In the genomic region with DNA sequence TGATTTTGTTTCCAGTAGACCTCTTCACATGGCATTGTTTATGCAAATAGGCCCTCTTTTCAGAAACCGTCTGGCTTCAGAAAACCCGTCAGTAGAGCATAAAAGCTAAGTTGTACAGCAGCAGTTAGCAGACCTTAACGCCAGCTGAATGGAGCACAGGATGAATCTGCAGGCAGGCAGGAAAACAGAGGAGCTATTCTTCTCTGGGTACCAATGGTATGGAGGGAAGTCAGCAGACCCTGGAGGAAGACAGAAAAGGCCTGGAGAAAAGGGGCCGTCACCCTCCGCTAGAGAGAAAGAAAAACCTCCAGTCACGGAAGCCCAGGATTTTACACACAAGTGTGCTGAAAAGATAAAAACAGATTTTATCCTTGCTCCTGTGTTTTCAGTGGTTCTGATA, we compare ENCODE assay signal across 14 cellular contexts.
DNase-seq lines count a peak whose midpoint lies in the region; TF ChIP-seq lines count a peak whose summit lies in the region.
"Had no signal": no experiment of that assay in that cellular context is flagged by ENCODE, and none has a peak within 500 bp of the region (broad histone marks: within the 10 kb centered on the region; RNA-seq: fewer than 3 reads in every experiment).

No MANE protein-coding gene starts in this region.

- no peak for TF ChIP-seq POLR2A in testis (IDR thresholded peaks at IDR 0.05)

- H3K4me3 Mint-ChIP-seq in chondrocyte (ENCODE audit: unreplicated experiment) = peak overlapping the region; percentile 59
- H3K4me3 Mint-ChIP-seq: activated naive CD8-positive, alpha-beta T cell; IgD-negative memory B cell had no signal

- H3K9me3 ChIP-seq in smooth muscle cell (replicated peaks; ENCODE audit: low read depth) (no peaks in the 10 kb centered on the region), testis (no peaks in the 10 kb centered on the region)
- H3K9me3 ChIP-seq: uterus had no signal

- WGBS in smooth muscle cell (ENCODE audit: low lambda C conversion rate) = 27% methylated on average over 6 of the region's 6 CpGs
- WGBS in testis, 2 donors = 59 to 62% methylated on average over 6 of the region's 6 CpGs

- no peak overlapping the region for H3K4me3 ChIP-seq in smooth muscle cell
- H3K4me3 ChIP-seq in testis = no peak overlapping the region
- H3K4me3 ChIP-seq: uterus had no signal

- H3F3A ChIP-seq in smooth muscle cell (ENCODE audit: low read depth) = no peaks in the 10 kb centered on the region

- TF ChIP-seq CTCF in chondrocyte (IDR thresholded peaks at IDR 0.05) = no peak
- TF ChIP-seq CTCF in smooth muscle cell (IDR thresholded peaks at IDR 0.05; ENCODE audit: borderline replicate concordance, insufficient read depth, poor library complexity, severe bottlenecking) = no peak
- no peak for TF ChIP-seq CTCF in testis (IDR thresholded peaks at IDR 0.05)

- H3K27ac Mint-ChIP-seq in chondrocyte (ENCODE audit: unreplicated experiment) = peak overlapping the region; percentile 93
- H3K27ac Mint-ChIP-seq: activated naive CD8-positive, alpha-beta T cell had no signal

- peaks cover 19% of the 10 kb centered on the region for H3K4me1 Mint-ChIP-seq in chondrocyte (ENCODE audit: low read depth)
- H3K4me1 Mint-ChIP-seq: IgD-negative memory B cell had no signal

- no peaks in the 10 kb centered on the region for H3K27me3 Mint-ChIP-seq in chondrocyte (ENCODE audit: low read depth)
- H3K27me3 Mint-ChIP-seq: activated naive CD8-positive, alpha-beta T cell; IgD-negative memory B cell had no signal

- peak overlapping the region; percentile 58 for H3K4me2 ChIP-seq in smooth muscle cell

- DNase-seq in NCI-H446 (lab: John Stamatoyannopoulos, UW) = peak; percentile 17 to 63
- no peak for DNase-seq in NCI-H446 treated with DMSO at 0.1 percent for 48 hours (lab: John Stamatoyannopoulos, UW)
- DNase-seq in chondrocyte (ENCODE audit: low spot score) = no peak
- DNase-seq in medulla oblongata (ENCODE audit: extremely low spot score) = peak; percentile 84
- DNase-seq in smooth muscle cell (lab: John Stamatoyannopoulos, UW; ENCODE audit: unreplicated experiment) = no peak
- DNase-seq in stimulated activated CD4-positive, alpha-beta T cell treated with anti-CD3 and anti-CD28 coated beads, Interleukin-1b, Interleukin-23, amount 100 ng/mL, for 48 hours = no peak
- no peak for DNase-seq in testis
- no peak for DNase-seq in activated CD4-positive, alpha-beta T cell treated with anti-CD3 and anti-CD28 coated beads for 1 hour
- DNase-seq: ACHN; effector memory CD4-positive, alpha-beta T cell; NCI-H187 treated with DMSO at 0.1 percent for 48 hours; uterus had no signal

- no peak overlapping the region for H3K9ac ChIP-seq in smooth muscle cell (ENCODE audit: low read depth)

- H3K79me2 ChIP-seq in smooth muscle cell (ENCODE audit: low read depth) = no peaks in the 10 kb centered on the region

- H3K9me3 Mint-ChIP-seq in chondrocyte (ENCODE audit: low read depth) = peaks cover 3% of the 10 kb centered on the region

- H2AFZ ChIP-seq in smooth muscle cell (ENCODE audit: low read depth) = peak overlapping the region; percentile 84

- H4K20me1 ChIP-seq in smooth muscle cell (ENCODE audit: low read depth) = no peaks in the 10 kb centered on the region

- no peaks in the 10 kb centered on the region for H3K36me3 ChIP-seq in smooth muscle cell (ENCODE audit: low read depth)
- H3K36me3 ChIP-seq in testis (ENCODE audit: low read depth, missing control alignments) = no peaks in the 10 kb centered on the region
- H3K36me3 ChIP-seq: uterus had no signal

- H3K4me1 ChIP-seq in smooth muscle cell (ENCODE audit: low read depth) (peaks cover 23% of the 10 kb centered on the region), testis (no peaks in the 10 kb centered on the region)

- H3K36me3 Mint-ChIP-seq in chondrocyte (ENCODE audit: low read depth) = no peaks in the 10 kb centered on the region
- H3K36me3 Mint-ChIP-seq: activated naive CD8-positive, alpha-beta T cell had no signal

- H3K27ac ChIP-seq in smooth muscle cell (ENCODE audit: low read depth) (peak overlapping the region; percentile 29), testis (no peak overlapping the region)

- intact Hi-C loops in testis (cut with DNase I; ENCODE audit: low total_unique reads) = no loop called here

- H3K27me3 ChIP-seq in smooth muscle cell (ENCODE audit: low read depth) (no peaks in the 10 kb centered on the region), testis (no peaks in the 10 kb centered on the region)
- H3K27me3 ChIP-seq: uterus had no signal

Comparison
In these comparisons a context has a peak if more than half of its experiments do, and no peak if none do; other contexts are left out.
1. DNase-seq: peak in NCI-H446 (2 of 2) and medulla oblongata (single experiment); none in NCI-H446 treated with DMSO at 0.1 percent for 48 hours (single experiment), chondrocyte (single experiment), smooth muscle cell (single experiment), stimulated activated CD4-positive, alpha-beta T cell treated with anti-CD3 and anti-CD28 coated beads, Interleukin-1b, Interleukin-23, amount 100 ng/mL, for 48 hours (single experiment), testis (single experiment) and activated CD4-positive, alpha-beta T cell treated with anti-CD3 and anti-CD28 coated beads for 1 hour (single experiment).